ENCODE assay signal across 30 cellular contexts in genomic region chr4:181949704-181950312, GRCh38.
DNase-seq lines count a peak whose midpoint lies in the region; ATAC-seq, FAIRE-seq and TF ChIP-seq lines count a peak whose summit lies in the region.
"Had no signal": no experiment of that assay in that cellular context is flagged by ENCODE, and none has a peak within 500 bp of the region (broad histone marks: within the 10 kb centered on the region; RNA-seq: fewer than 3 reads in every experiment).

No MANE protein-coding gene starts in this region.

- no peaks in the 10 kb centered on the region for H4K20me1 ChIP-seq in H1 (replicated peaks in 1 of 2; ENCODE audit: control insufficient read depth in 1 of 2, insufficient read depth in 2 of 2, low read length in 2 of 2)
- H4K20me1 ChIP-seq: BLaER1 had no signal

- no peak overlapping the region for H2AFZ ChIP-seq in H1 (ENCODE audit: low read length)

- H2BK120ac ChIP-seq in H1 (replicated peaks; ENCODE audit: low read depth, low read length) = peak overlapping the region; percentile 100

- 8% methylated on average over 6 of the region's 6 CpGs; no CpG with 5 or more reads in 1 of the 2 experiments for WGBS in H1 (ENCODE audit: extremely low coverage in 1 of 2, insufficient coverage in 1 of 2, insufficient read length in 1 of 2, insufficient replicate concordance in 2 of 2, low coverage in 1 of 2, low lambda C conversion rate in 2 of 2, missing lambda C conversion rate in 1 of 2), 2 experiments

- TF ChIP-seq EP300 in H1 (IDR thresholded peaks at IDR 0.05; ENCODE audit: borderline replicate concordance in 1 of 2, low read depth in 2 of 2, low read length in 2 of 2) = peak; percentile 14 to 95

- H3K9ac ChIP-seq in HUES48 (ENCODE audit: low read depth, low read length) (peak overlapping the region; percentile 29; the same call in 1 of the 2 replicates), H1 (replicated peaks in 1 of 4; ENCODE audit: extremely low read depth in 1 of 4, low read depth in 3 of 4, low read length in 3 of 4) (no peak overlapping the region; a peak in 1 of 7 replicates), iPS-15b (ENCODE audit: low read depth, low read length) (peak overlapping the region; percentile 80)
- H3K9ac ChIP-seq: BLaER1 had no signal

- no peaks in the 10 kb centered on the region for H3K27me3 Mint-ChIP-seq in CD4-positive, alpha-beta memory T cell
- H3K27me3 Mint-ChIP-seq: CD4-positive, alpha-beta T cell had no signal

- H3K14ac ChIP-seq in H1 (ENCODE audit: insufficient read length) = peak overlapping the region; percentile 91

- H3K4me2 ChIP-seq in H1 (ENCODE audit: insufficient read depth in 1 of 2, low read depth in 2 of 2, low read length in 2 of 2) = peak overlapping the region in 1 of 2 experiments; percentile 43; a peak in 2 of 4 replicates
- H3K4me2 ChIP-seq: BLaER1 had no signal

- ATAC-seq in sciatic nerve = peak; percentile 24
- ATAC-seq: HCT116, HepG2, K562, Panc1 had no signal

- peak overlapping the region; percentile 99 for H2AK5ac ChIP-seq in H1 (ENCODE audit: low read depth, low read length)

- peak in 1 of 2 experiments; percentile 49; a peak in 1 of 3 replicates for TF ChIP-seq POLR2A in H1 (IDR thresholded peaks at IDR 0.05; ENCODE audit: control extremely low read depth in 1 of 2, low read depth in 2 of 2, low read length in 2 of 2)

- no peaks in the 10 kb centered on the region; the same call in 1 of the 2 replicates for H3K23me2 ChIP-seq in H1 (ENCODE audit: low read depth, low read length)

- no peak overlapping the region for H3K23ac ChIP-seq in H1 (ENCODE audit: insufficient read length)

- H2BK12ac ChIP-seq in H1 (ENCODE audit: low read depth, low read length) = peak overlapping the region; percentile 99

- peak overlapping the region; percentile 98 for H3K4ac ChIP-seq in H1 (replicated peaks; ENCODE audit: insufficient read length, low read depth, low read length)

- peaks cover 0 to 4% (median 0%) of the 10 kb centered on the region in 8 donors for H3K9me3 Mint-ChIP-seq in CD4-positive, alpha-beta memory T cell
- H3K9me3 Mint-ChIP-seq: CD4-positive, alpha-beta T cell had no signal

- no peaks in the 10 kb centered on the region for H3K9me3 ChIP-seq in HUES48 (ENCODE audit: control insufficient read depth, insufficient read depth, low read length)
- H3K9me3 ChIP-seq in H1 (ENCODE audit: insufficient read depth in 2 of 2, low read depth in 1 of 2, low read length in 1 of 2) = no peaks in the 10 kb centered on the region; a peak in 1 of 4 replicates
- H3K9me3 ChIP-seq in iPS-15b (ENCODE audit: control insufficient read depth, insufficient read depth, low read length) = no peaks in the 10 kb centered on the region
- H3K9me3 ChIP-seq in CD4-positive, alpha-beta memory T cell (ENCODE audit: control insufficient read depth in 1 of 2, low read length in 2 of 2) = no peaks in the 10 kb centered on the region
- H3K9me3 ChIP-seq: BLaER1, Caco-2 had no signal

- FAIRE-seq in H1 (lab: Jason Lieb, UNC) = peak; percentile 85
- FAIRE-seq: A204.1, GM12892, HepG2, K562 had no signal

- H3K4me3 ChIP-seq in HUES48 (ENCODE audit: low read depth, low read length) (no peak overlapping the region), H1 (ENCODE audit: extremely low read depth in 1 of 4, insufficient read depth in 2 of 4, low read depth in 3 of 4, low read length in 4 of 4) (no peak overlapping the region), iPS-15b (ENCODE audit: low read depth, low read length) (peak overlapping the region; percentile 10)
- H3K4me3 ChIP-seq in CD4-positive, alpha-beta memory T cell (ENCODE audit: low read length in 2 of 2) = no peak overlapping the region
- H3K4me3 ChIP-seq: BLaER1, K562 had no signal

- peak overlapping the region; percentile 99 for H2BK20ac ChIP-seq in H1 (ENCODE audit: low read length)

- H4K91ac ChIP-seq in H1 (replicated peaks; ENCODE audit: insufficient read length, low read length) = peak overlapping the region; percentile 100

- no peaks in the 10 kb centered on the region for H3K4me1 Mint-ChIP-seq in CD4-positive, alpha-beta memory T cell

- intact Hi-C loops in sciatic nerve (cut with DNase I) = no loop called here
- intact Hi-C loops in CD4-positive, alpha-beta memory T cell (cut with micrococcal nuclease) = no loop called here

- peak overlapping the region; percentile 93 for H3K56ac ChIP-seq in H1 (replicated peaks; ENCODE audit: insufficient read length, low read depth, low read length)

- H3K18ac ChIP-seq in H1 (ENCODE audit: extremely low read depth, low read length) = peak overlapping the region; percentile 99

- H3K4me3 Mint-ChIP-seq in CD4-positive, alpha-beta memory T cell = no peak overlapping the region
- H3K4me3 Mint-ChIP-seq: CD4-positive, alpha-beta T cell had no signal

- H3K79me2 ChIP-seq in H1 (ENCODE audit: control insufficient read depth in 1 of 2, insufficient read depth in 2 of 2, low read length in 2 of 2) = no peaks in the 10 kb centered on the region

- TF ChIP-seq RAD21 in H1 (IDR thresholded peaks at IDR 0.05 in 1 of 2, conservative IDR thresholded peaks at IDR 0.05 in 1 of 2; ENCODE audit: low read depth in 2 of 2, low read length in 2 of 2) = peak in 1 of 2 experiments; percentile 5; a peak in 2 of 4 replicates

- H4K5ac ChIP-seq in H1 (ENCODE audit: insufficient read length, low read depth, low read length) = peak overlapping the region; percentile 98

- H3K79me1 ChIP-seq in H1 (ENCODE audit: low read depth, low read length) = no peaks in the 10 kb centered on the region

- no peaks in the 10 kb centered on the region for H3K27me3 ChIP-seq in HUES48 (ENCODE audit: control insufficient read depth, insufficient read depth, low read length)
- H3K27me3 ChIP-seq in H1 (replicated peaks in 1 of 4; ENCODE audit: control insufficient read depth in 3 of 4, extremely low read depth in 1 of 4, insufficient read depth in 3 of 4, low read length in 3 of 4) = no peaks in the 10 kb centered on the region
- no peaks in the 10 kb centered on the region for H3K27me3 ChIP-seq in iPS-15b (ENCODE audit: control insufficient read depth, insufficient read depth, low read length)
- no peaks in the 10 kb centered on the region for H3K27me3 ChIP-seq in CD4-positive, alpha-beta memory T cell (ENCODE audit: insufficient read depth, low read length)
- H3K27me3 ChIP-seq: BLaER1 had no signal

- no peak overlapping the region for H3K27ac Mint-ChIP-seq in CD4-positive, alpha-beta memory T cell
- H3K27ac Mint-ChIP-seq: CD4-positive, alpha-beta T cell had no signal

- no peaks in the 10 kb centered on the region for H3K36me3 ChIP-seq in HUES48 (ENCODE audit: control insufficient read depth, insufficient read depth, low read length)
- H3K36me3 ChIP-seq in H1 (ENCODE audit: control insufficient read depth in 2 of 4, insufficient read depth in 4 of 4, low read length in 3 of 4) = no peaks in the 10 kb centered on the region; a peak in 1 of 8 replicates
- no peaks in the 10 kb centered on the region for H3K36me3 ChIP-seq in iPS-15b (ENCODE audit: control insufficient read depth, insufficient read depth, low read length)
- H3K36me3 ChIP-seq in CD4-positive, alpha-beta memory T cell (ENCODE audit: insufficient read depth, low read length) = no peaks in the 10 kb centered on the region
- H3K36me3 ChIP-seq: BLaER1 had no signal

- no peaks in the 10 kb centered on the region for H3K36me3 Mint-ChIP-seq in CD4-positive, alpha-beta memory T cell

- H3K4me1 ChIP-seq in HUES48 (ENCODE audit: control insufficient read depth, insufficient read depth, low read length) (peaks cover 15% of the 10 kb centered on the region), H1 (replicated peaks in 1 of 4; ENCODE audit: control insufficient read depth in 3 of 4, insufficient read depth in 4 of 4, low read length in 3 of 4) (peaks cover 3 to 10% (median 8%) of the 10 kb centered on the region in 4 experiments; a peak in 6 of 7 replicates), iPS-15b (ENCODE audit: control insufficient read depth, insufficient read depth, low read length) (peaks cover 15% of the 10 kb centered on the region)
- no peaks in the 10 kb centered on the region for H3K4me1 ChIP-seq in CD4-positive, alpha-beta memory T cell (ENCODE audit: insufficient read depth, low read length)
- H3K4me1 ChIP-seq: BLaER1, Caco-2 had no signal

- CTCF ChIA-PET in H1 (lab: Charles Lee; ENCODE audit: partially characterized antibody) = interaction anchor here (0.8 kb wide), 1 partner anchor 12 kb away, joined by 3 read pairs; no protein-coding TSS in a partner anchor
- CTCF ChIA-PET in HEK293T (lab: Yijun Ruan, JAX) = no interaction called here
- CTCF ChIA-PET in CD4-positive, alpha-beta memory T cell (lab: Charles Lee; ENCODE audit: partially characterized antibody) = no interaction called here

- H4K8ac ChIP-seq in H1 (ENCODE audit: extremely low read depth, insufficient read depth, low read length) = no peak overlapping the region; the same call in 1 of the 2 replicates

- peak overlapping the region; percentile 92 for H3K27ac ChIP-seq in HUES48 (ENCODE audit: low read depth, low read length)
- peak overlapping the region; percentile 80 for H3K27ac ChIP-seq in H1 (ENCODE audit: low read depth, low read length)
- H3K27ac ChIP-seq in CD4-positive, alpha-beta memory T cell (ENCODE audit: low read depth, low read length) = no peak overlapping the region
- H3K27ac ChIP-seq: BLaER1, RWPE1 had no signal

- POLR2A ChIA-PET in H1 (lab: Charles Lee; ENCODE audit: partially characterized antibody) = interaction anchor here (0.6 to 2.7 kb wide), 6 partner anchors 10 to 191 kb away, joined by 3 to 8 read pairs (median 4); no protein-coding TSS in a partner anchor
- POLR2A ChIA-PET in HEK293T (lab: Yijun Ruan, JAX) = no interaction called here
- POLR2A ChIA-PET in CD4-positive, alpha-beta memory T cell (lab: Charles Lee; ENCODE audit: partially characterized antibody) = no interaction called here

- peak; percentile 75 to 79 for DNase-seq in H1 (ENCODE audit: low read depth in 1 of 2, low spot score in 2 of 2)
- no peak for DNase-seq in sciatic nerve (ENCODE audit: low spot score)
- no peak for DNase-seq in DMS 273 treated with DMSO at 0.1 percent for 48 hours (lab: John Stamatoyannopoulos, UW)
- no peak for DNase-seq in HEK293T (ENCODE audit: extremely low spot score)
- DNase-seq in CD4-positive, alpha-beta memory T cell = no peak
- no peak for DNase-seq in mesenteric fat pad (ENCODE audit: low spot score)
- DNase-seq: Caco-2; CD4-positive, alpha-beta T cell; DMS79 treated with DMSO at 0.1 percent for 48 hours; GOT3; Kasumi-1; NCI-H1092 treated with DMSO at 0.1 percent for 48 hours; NCI-H1436; NCI-H187; NCI-H2081 treated with DMSO at 0.1 percent for 48 hours; NCI-H2171; NCI-H226; NCI-H510A; NCI-H69; SHP77 had no signal

- no peak for TF ChIP-seq CTCF in H1 (IDR thresholded peaks at IDR 0.05; ENCODE audit: control extremely low read depth in 1 of 3, insufficient read depth in 1 of 3, low read depth in 1 of 3, low read length in 3 of 3)

- peak overlapping the region; percentile 100 for H2BK5ac ChIP-seq in H1 (ENCODE audit: low read depth, low read length)

- H2BK15ac ChIP-seq in H1 (ENCODE audit: low read length) = no peak overlapping the region

TF ChIP-seq in H1, 55 proteins besides CTCF, POLR2A, EP300 and RAD21 (continues in another document):
- peak in 1 of 2 experiments; percentile 41 for TF ChIP-seq BCL11A (IDR thresholded peaks at IDR 0.05; ENCODE audit: low read depth in 2 of 2, low read length in 2 of 2)

TF ChIP-seq in HEK293T, 16 proteins besides CTCF, POLR2A, EP300 and RAD21:
- TF ChIP-seq CTBP1 (IDR thresholded peaks at IDR 0.05; ENCODE audit: borderline replicate concordance) = no peak

Comparison
In these comparisons a context has a peak if more than half of its experiments do, and no peak if none do; other contexts are left out.
1. H3K9ac ChIP-seq: peak in HUES48 (single experiment) and iPS-15b (single experiment); none in H1 (0 of 4).
2. DNase-seq: peak in H1 (2 of 2); none in sciatic nerve (single experiment), DMS 273 treated with DMSO at 0.1 percent for 48 hours (single experiment), HEK293T (single experiment), CD4-positive, alpha-beta memory T cell (0 of 5) and mesenteric fat pad (single experiment).